ENCODE assay signal across 13 cellular contexts in the genomic region with DNA sequence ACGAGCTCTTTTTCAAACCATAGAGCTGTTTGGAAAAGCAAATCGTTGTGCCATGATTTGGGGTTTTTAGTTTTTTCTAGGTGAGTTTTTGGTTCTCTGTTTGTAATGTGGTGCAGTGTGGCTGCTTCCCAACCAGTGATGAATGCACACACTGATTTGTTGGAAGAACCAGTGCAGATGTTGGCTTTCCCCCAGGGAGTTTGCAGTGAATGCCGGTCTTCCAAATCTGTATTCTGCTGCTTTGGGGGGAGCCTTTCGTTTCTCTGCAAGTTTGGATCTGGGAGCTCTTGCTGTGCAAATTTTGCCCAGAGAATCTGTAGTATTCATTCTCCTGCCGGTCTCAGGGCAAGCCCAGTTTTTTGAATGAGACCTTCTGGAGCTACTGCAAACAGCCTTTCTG. TPM values are rescaled to one million over a fixed set of nuclear protein-coding genes. Genes with fewer than 3 reads are reported as not detected.
A peak's percentile ranks its signal among the peaks of the same experiment; 100 is the strongest.
DNase-seq lines count a peak whose midpoint lies in the region; ATAC-seq and TF ChIP-seq lines count a peak whose summit lies in the region.
"Had no signal": no experiment of that assay in that cellular context is flagged by ENCODE, and none has a peak within 500 bp of the region (broad histone marks: within the 10 kb centered on the region; RNA-seq: fewer than 3 reads in every experiment).

No MANE protein-coding gene starts in this region.

- TF ChIP-seq CTCF in astrocyte of the cerebellum (IDR thresholded peaks at IDR 0.05; ENCODE audit: low read depth, low read length, missing control alignments): no peak
- no peak for TF ChIP-seq CTCF in body of pancreas (IDR thresholded peaks at IDR 0.05)

- H3K79me1 ChIP-seq in mesenchymal stem cell (replicated peaks; ENCODE audit: low read length, poor library complexity, severe bottlenecking): peaks cover 34% of the 10 kb centered on the region

- H4K91ac ChIP-seq in mesenchymal stem cell (ENCODE audit: low read length): no peak overlapping the region

- no peaks in the 10 kb centered on the region for H3K36me3 ChIP-seq in mesenchymal stem cell (ENCODE audit: control insufficient read depth in 1 of 2, insufficient read depth in 2 of 2, low read depth in 1 of 2, low read length in 2 of 2)
- H3K36me3 ChIP-seq in body of pancreas (replicated peaks in 1 of 2; ENCODE audit: insufficient read depth in 1 of 2, low read depth in 2 of 2): no peaks in the 10 kb centered on the region

- in situ Hi-C loops in astrocyte of the cerebellum (cut with HindIII; ENCODE audit: low sequenced_read_pairs): no loop called here

- H3K4me3 ChIP-seq in astrocyte of the cerebellum (ENCODE audit: low read depth, low read length): no peak overlapping the region
- peak overlapping the region in 1 of 2 experiments; percentile 16 for H3K4me3 ChIP-seq in mesenchymal stem cell (ENCODE audit: insufficient read depth in 1 of 2, low read depth in 1 of 2, low read length in 2 of 2)
- H3K4me3 ChIP-seq in body of pancreas: no peak overlapping the region

- no peak overlapping the region for H2BK120ac ChIP-seq in mesenchymal stem cell (ENCODE audit: low read depth, low read length)

- no peak overlapping the region for H2BK12ac ChIP-seq in mesenchymal stem cell (ENCODE audit: low read length in 2 of 2)

- H4K8ac ChIP-seq in mesenchymal stem cell (ENCODE audit: low read length): no peak overlapping the region

- H2BK15ac ChIP-seq in mesenchymal stem cell (ENCODE audit: low read depth, poor library complexity, severe bottlenecking): no peak overlapping the region

- no peak for TF ChIP-seq POLR2A in body of pancreas (IDR thresholded peaks at IDR 0.05)

- H3K4me2 ChIP-seq in mesenchymal stem cell (ENCODE audit: low read length, poor library complexity, severe bottlenecking): no peak overlapping the region
- H3K4me2 ChIP-seq: KMS-11 had no signal

- H3K14ac ChIP-seq in mesenchymal stem cell (ENCODE audit: low read length in 2 of 2): no peak overlapping the region

- no peak overlapping the region for H2AK5ac ChIP-seq in mesenchymal stem cell (ENCODE audit: low read length, severe bottlenecking)

- H3K27me3 Mint-ChIP-seq in stimulated activated naive CD8-positive, alpha-beta T cell treated with anti-CD3 and anti-CD28 coated beads, Interleukin-15, Interleukin-2, amounts not matched to agents 100 ng/mL and 50 ng/mL, for 24 hours: no peaks in the 10 kb centered on the region
- H3K27me3 Mint-ChIP-seq: activated B cell treated with CpG ODN at 0.5 μM for 24 hours had no signal

- H2AFZ ChIP-seq in mesenchymal stem cell (ENCODE audit: low read depth, low read length): no peak overlapping the region

- 91% methylated on average over 5 of the region's 5 CpGs for WGBS in mesenchymal stem cell
- 60 to 63% methylated on average over 4 to 5 of the region's 5 CpGs for WGBS in body of pancreas, 2 donors

- H3K9ac ChIP-seq in mesenchymal stem cell (ENCODE audit: low read length): peak overlapping the region; percentile 24
- H3K9ac ChIP-seq: KMS-11 had no signal

- no peaks in the 10 kb centered on the region for H3K9me3 Mint-ChIP-seq in stimulated activated naive CD8-positive, alpha-beta T cell treated with anti-CD3 and anti-CD28 coated beads, Interleukin-15, Interleukin-2, amounts not matched to agents 100 ng/mL and 50 ng/mL, for 24 hours
- H3K9me3 Mint-ChIP-seq: activated B cell treated with CpG ODN at 0.5 μM for 24 hours had no signal

- no peak overlapping the region for H3K23ac ChIP-seq in mesenchymal stem cell (ENCODE audit: low read length in 2 of 2)

- no peak overlapping the region for H2BK5ac ChIP-seq in mesenchymal stem cell (ENCODE audit: low read depth, low read length, poor library complexity, severe bottlenecking)

- H3K36me3 Mint-ChIP-seq in stimulated activated naive CD8-positive, alpha-beta T cell treated with anti-CD3 and anti-CD28 coated beads, Interleukin-15, Interleukin-2, amounts not matched to agents 100 ng/mL and 50 ng/mL, for 24 hours (ENCODE audit: low read depth): peaks cover 11% of the 10 kb centered on the region

- H3K4me1 ChIP-seq in mesenchymal stem cell (ENCODE audit: control insufficient read depth, insufficient read depth, low read depth, low read length) (peaks cover under 1% of the 10 kb centered on the region), body of pancreas (peaks cover 18% of the 10 kb centered on the region)

- H3K18ac ChIP-seq in mesenchymal stem cell (ENCODE audit: low read depth in 1 of 2, low read length in 2 of 2): peak overlapping the region in 1 of 2 experiments; percentile 21

- H3K4me3 Mint-ChIP-seq in stimulated activated naive CD8-positive, alpha-beta T cell treated with anti-CD3 and anti-CD28 coated beads, Interleukin-15, Interleukin-2, amounts not matched to agents 100 ng/mL and 50 ng/mL, for 24 hours: peak overlapping the region; percentile 34

- H3K4ac ChIP-seq in mesenchymal stem cell (ENCODE audit: low read depth in 1 of 2, low read length in 2 of 2): no peak overlapping the region

- no peak for DNase-seq in stimulated activated naive CD8-positive, alpha-beta T cell treated with anti-CD3 and anti-CD28 coated beads, Interleukin-15, Interleukin-2, amounts not matched to agents 100 U/mL and 50 U/mL, for 24 hours
- DNase-seq in astrocyte of the cerebellum (ENCODE audit: low read depth): peak; percentile 20
- DNase-seq in mesenchymal stem cell: no peak
- no peak for DNase-seq in AG08395 (ENCODE audit: low spot score)
- DNase-seq in body of pancreas: no peak
- DNase-seq: activated B cell treated with CpG ODN at 0.5 μM for 24 hours, amniotic stem cell, islet precursor cell, NCI-H2171 had no signal

- peak overlapping the region; percentile 93 for H3K27ac Mint-ChIP-seq in stimulated activated naive CD8-positive, alpha-beta T cell treated with anti-CD3 and anti-CD28 coated beads, Interleukin-15, Interleukin-2, amounts not matched to agents 100 ng/mL and 50 ng/mL, for 24 hours

- intact Hi-C loops in body of pancreas (cut with DNase I): no loop called here

- H3K27ac ChIP-seq in mesenchymal stem cell (ENCODE audit: low read length, poor library complexity, severe bottlenecking) (no peak overlapping the region), body of pancreas (no peak overlapping the region)
- H3K27ac ChIP-seq: KMS-11 had no signal

- peaks cover 98% of the 10 kb centered on the region for H3K4me1 Mint-ChIP-seq in stimulated activated naive CD8-positive, alpha-beta T cell treated with anti-CD3 and anti-CD28 coated beads, Interleukin-15, Interleukin-2, amounts not matched to agents 100 ng/mL and 50 ng/mL, for 24 hours (ENCODE audit: low read depth)

- no peaks in the 10 kb centered on the region for H3K9me3 ChIP-seq in mesenchymal stem cell (ENCODE audit: control insufficient read depth, low read length)
- no peaks in the 10 kb centered on the region for H3K9me3 ChIP-seq in body of pancreas

- no peak for ATAC-seq in stimulated activated naive CD8-positive, alpha-beta T cell treated with anti-CD3 and anti-CD28 coated beads, Interleukin-15, Interleukin-2, amounts not matched to agents 100 U/mL and 50 U/mL, for 24 hours
- ATAC-seq in GM21423 (IDR thresholded peaks at IDR 0.05; ENCODE audit: unreplicated experiment): no peak
- no peak for ATAC-seq in body of pancreas
- ATAC-seq in GM21529 (IDR thresholded peaks at IDR 0.05; ENCODE audit: unreplicated experiment): no peak

- H3K27me3 ChIP-seq in mesenchymal stem cell (ENCODE audit: control insufficient read depth in 1 of 2, insufficient read depth in 1 of 2, low read length in 2 of 2) (no peaks in the 10 kb centered on the region), body of pancreas (no peaks in the 10 kb centered on the region)

RNA-seq across cellular contexts. Expression of gene HECA, which starts 14.5 kb away (rescaled TPM):
- 9.4 TPM for polyA plus RNA-seq in mesenchymal stem cell (2013, experiment 1 of 2)
- polyA plus RNA-seq in mesenchymal stem cell (2013, experiment 2 of 2): 9.6 TPM
- 10 to 100 TPM; 14.2 to 16.1 TPM for total RNA-seq in body of pancreas
